12 cellular contexts compared by ENCODE assay signal in the genomic region with DNA sequence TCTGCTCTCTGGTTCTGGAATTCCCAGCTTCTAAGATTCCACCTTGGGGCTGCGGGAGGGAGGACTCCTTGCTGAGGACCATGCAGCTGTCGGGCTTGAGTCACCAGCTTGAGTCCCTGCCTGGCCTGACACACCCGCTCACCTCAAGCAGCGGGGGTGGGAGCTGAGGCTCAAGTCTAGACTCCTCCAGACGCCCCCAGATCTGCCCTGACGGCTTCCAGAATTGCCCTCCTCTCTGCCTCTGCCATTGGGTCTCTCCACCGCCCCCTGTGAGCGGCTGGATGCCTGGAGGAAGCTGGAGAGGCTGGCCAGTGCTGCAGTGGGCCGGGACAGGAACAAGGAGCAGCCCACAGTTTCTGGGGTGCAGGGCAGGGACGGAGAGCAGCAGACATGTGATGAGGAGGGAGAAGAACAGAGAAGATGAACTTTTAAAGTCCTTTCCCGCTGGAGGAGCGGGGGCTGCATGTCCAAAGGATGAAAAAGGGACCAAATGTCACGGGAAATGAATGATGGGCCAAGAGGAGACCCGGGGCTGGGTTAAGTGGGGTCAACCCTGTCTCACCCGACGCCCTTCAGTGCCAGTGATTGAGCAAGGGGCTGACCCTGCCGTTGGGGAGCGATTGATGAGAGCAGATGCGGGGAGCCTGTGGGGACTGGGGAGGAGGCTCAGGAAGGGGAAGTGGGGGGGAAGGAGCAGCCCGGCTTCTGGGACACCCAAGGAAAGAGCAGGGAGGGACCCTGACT. TPM values are rescaled to one million over a fixed set of nuclear protein-coding genes. Genes with fewer than 3 reads are reported as not detected.
A peak's percentile ranks its signal among the peaks of the same experiment; 100 is the strongest.
DNase-seq lines count a peak whose midpoint lies in the region; ATAC-seq and TF ChIP-seq lines count a peak whose summit lies in the region.
"Had no signal": no experiment of that assay in that cellular context is flagged by ENCODE, and none has a peak within 500 bp of the region (broad histone marks: within the 10 kb centered on the region; RNA-seq: fewer than 3 reads in every experiment).

No MANE protein-coding gene starts in this region.

- H3K27ac ChIP-seq in H9 (ENCODE audit: insufficient read length, low read depth, low read length) (no peak overlapping the region), VCaP (peak overlapping the region; percentile 71), aorta (ENCODE audit: low read depth in 1 of 2, low read length in 2 of 2) (no peak overlapping the region)

- no peak overlapping the region for H4K91ac ChIP-seq in H9 (ENCODE audit: insufficient read length, low read depth, low read length)

- H3K56ac ChIP-seq in H9 (ENCODE audit: insufficient read length, low read depth, low read length), result no peak overlapping the region

- no peak overlapping the region for H3K18ac ChIP-seq in H9 (ENCODE audit: insufficient read length, low read depth, low read length)

- peaks cover 10% of the 10 kb centered on the region for H3K23me2 ChIP-seq in H9 (ENCODE audit: insufficient read length, low read depth, low read length, poor library complexity, severe bottlenecking)

- no peak overlapping the region for H4K5ac ChIP-seq in H9 (ENCODE audit: insufficient read length, low read depth, low read length)

- peak overlapping the region; percentile 82 to 96 (median 90); a peak in 6 of 7 replicates for H3K27ac Mint-ChIP-seq in H9

- H3K79me1 ChIP-seq in H9 (ENCODE audit: insufficient read depth, low read depth, low read length, poor library complexity, severe bottlenecking), result no peaks in the 10 kb centered on the region

- H3K4me3 ChIP-seq in iPS-18c (ENCODE audit: insufficient read depth, low read depth, low read length) (peak overlapping the region; percentile 9), aorta (ENCODE audit: low read length in 2 of 2) (no peak overlapping the region)

- H2AFZ ChIP-seq in H9 (ENCODE audit: low read length), result no peak overlapping the region

- H3K36me3 ChIP-seq in aorta (ENCODE audit: control insufficient read depth in 1 of 2, insufficient read depth in 2 of 2, low read length in 1 of 2), result no peaks in the 10 kb centered on the region

- H3K9me3 Mint-ChIP-seq in H9, result peaks cover 0 to 5% of the 10 kb centered on the region in 2 experiments; a peak in 1 of 5 replicates

- H4K8ac ChIP-seq in H9 (replicated peaks; ENCODE audit: insufficient read length, low read depth, low read length), result no peak overlapping the region

- no peaks in the 10 kb centered on the region for H3K79me2 ChIP-seq in H9 (ENCODE audit: insufficient read depth, low read length)

- peaks cover 13% of the 10 kb centered on the region for H3K27me3 Mint-ChIP-seq in H9 (ENCODE audit: low read depth)

- H3K23ac ChIP-seq in H9 (ENCODE audit: insufficient read length, low read depth, low read length), result no peak overlapping the region

- H3K4me1 ChIP-seq in H9 (ENCODE audit: insufficient read depth, low read length), result peaks cover 17% of the 10 kb centered on the region; the same call in 1 of the 2 replicates
- no peaks in the 10 kb centered on the region for H3K4me1 ChIP-seq in aorta (ENCODE audit: control insufficient read depth in 1 of 2, insufficient read depth in 2 of 2, low read length in 2 of 2)

- in situ Hi-C loops in KBM-7 (cut with MboI; ENCODE audit: low pct_unique_long_range_greater_than_20kb, low sequenced_read_pairs), result no loop called here

- H2BK20ac ChIP-seq in H9 (ENCODE audit: low read depth, low read length, poor library complexity, severe bottlenecking), result no peak overlapping the region

- peak overlapping the region; percentile 53 for H3K4me2 ChIP-seq in H9 (ENCODE audit: insufficient read depth, insufficient read length, low read length)

- H3K4me3 Mint-ChIP-seq in H9, result peak overlapping the region; percentile 54 to 75

- H2BK5ac ChIP-seq in H9 (ENCODE audit: insufficient read length, low read length), result no peak overlapping the region

- H3K9me3 ChIP-seq in H9 (ENCODE audit: control insufficient read depth, low read depth, low read length) (no peaks in the 10 kb centered on the region), iPS-18c (ENCODE audit: control insufficient read depth, insufficient read depth, low read length) (no peaks in the 10 kb centered on the region), aorta (ENCODE audit: control insufficient read depth, low read length) (no peaks in the 10 kb centered on the region)

- H4K20me1 ChIP-seq in H9 (ENCODE audit: control insufficient read depth, insufficient read depth, insufficient read length), result no peaks in the 10 kb centered on the region

- peaks cover 57 to 63% of the 10 kb centered on the region in 2 experiments for H3K4me1 Mint-ChIP-seq in H9

- no CpG with 5 or more reads among the region's 20 CpGs for WGBS in H9 (ENCODE audit: extremely low coverage, insufficient read length, low lambda C conversion rate)
- 65 to 71% methylated on average over 20 of the region's 20 CpGs for WGBS in aorta, 2 donors

- H2BK12ac ChIP-seq in H9 (ENCODE audit: insufficient read length, low read depth, low read length), result no peak overlapping the region

- H3K14ac ChIP-seq in H9 (ENCODE audit: insufficient read depth, low read length), result 0 out of 2 replicates have a peak overlapping the region, but pooled peaks have one; percentile 43

- H3K9ac ChIP-seq in H9 (ENCODE audit: extremely low read depth, insufficient read length, low read length), result no peak overlapping the region

- peaks cover 0 to 5% (median 2%) of the 10 kb centered on the region in 3 experiments; a peak in 2 of 7 replicates for H3K36me3 Mint-ChIP-seq in H9 (ENCODE audit: insufficient read depth in 1 of 3, low read depth in 3 of 3)

- no peak overlapping the region for H2BK15ac ChIP-seq in H9 (ENCODE audit: low read depth, low read length)

- no peaks in the 10 kb centered on the region for H3K27me3 ChIP-seq in H9 (ENCODE audit: insufficient read depth, low read length)
- no peaks in the 10 kb centered on the region for H3K27me3 ChIP-seq in aorta (ENCODE audit: control insufficient read depth in 1 of 2, insufficient read depth in 2 of 2, low read length in 1 of 2)

- ATAC-seq in aorta (ENCODE audit: low FRiP score), result no peak
- ATAC-seq: activated CD4-positive, CD25-positive, alpha-beta regulatory T cell treated with anti-CD3 and anti-CD28 coated beads, Interleukin-2, amount 50 U/mL, for 24 hours; left ventricle myocardium superior had no signal

- intact Hi-C loops in aorta (cut with DNase I), result loop anchor here in 1 of 2 donors (10.0 kb wide), 1 partner anchor 193 kb away; no protein-coding TSS in a partner anchor

- DNase-seq in 8988T, result peak; percentile 47
- no peak for DNase-seq in H9
- DNase-seq in COLO829 (ENCODE audit: low spot score), result no peak
- DNase-seq in aorta, result no peak
- DNase-seq in KBM-7, result no peak
- no peak for DNase-seq in activated CD4-positive, alpha-beta T cell treated with anti-CD3 and anti-CD28 coated beads, Interleukin-2, amount 50 U/mL, for 48 hours
- DNase-seq: central memory CD4-positive, alpha-beta T cell; left ventricle myocardium superior; stimulated activated CD4-positive, alpha-beta T cell treated with anti-CD3 and anti-CD28 coated beads, Interleukin-15, amount 100 ng/mL, for 24 hours had no signal

- no peak overlapping the region for H2AK5ac ChIP-seq in H9 (ENCODE audit: insufficient read length, low read length)

- no peak overlapping the region for H3K4ac ChIP-seq in H9 (ENCODE audit: low read depth, low read length)

- TF ChIP-seq CTCF in H9 (conservative IDR thresholded peaks at IDR 0.05) (peak; percentile 10; the same call in 1 of the 3 replicates), VCaP (conservative IDR thresholded peaks at IDR 0.05) (no peak)

- H2BK120ac ChIP-seq in H9 (ENCODE audit: low read depth, low read length, poor library complexity, severe bottlenecking), result no peak overlapping the region

- no peak overlapping the region for H3T11ph ChIP-seq in H9 (ENCODE audit: low read length)

RNA-seq across cellular contexts. Expression of a gene that starts 13.5 kb away (rescaled TPM):
- 180 and 184 TPM in 2 replicates for total RNA-seq in H9 (2021)
- 10 to 100 TPM in 1 of 2 donors, 1 to 10 TPM in 1; 3.8 to 34.4 TPM for total RNA-seq in aorta
- 1 to 10 TPM; 6.5 to 7.8 TPM for polyA plus RNA-seq in aorta

RNA-seq across cellular contexts. Expression of a gene that starts 14.6 kb away (rescaled TPM):
- total RNA-seq in H9 (2021), result 167 and 168 TPM in 2 replicates
- 10 to 100 TPM; 47.9 to 57.2 TPM for total RNA-seq in aorta
- 1 to 10 TPM; 5.5 to 8.0 TPM for polyA plus RNA-seq in aorta

RNA-seq across cellular contexts. Expression of a gene that starts 36.4 kb away (rescaled TPM):
- total RNA-seq in H9 (2021) (24.4 and 26.2 TPM in 2 replicates), aorta (10 to 100 TPM; 20.7 to 33.6 TPM)
- polyA plus RNA-seq in aorta, result 10 to 100 TPM; 24.2 to 46.2 TPM

RNA-seq across cellular contexts. Expression of a gene that starts 36.7 kb away (rescaled TPM):
- total RNA-seq in H9 (2021), result 52.4 and 57.6 TPM in 2 replicates
- total RNA-seq in aorta, result 10 to 100 TPM; 20.6 to 26.9 TPM
- polyA plus RNA-seq in aorta, result 10 to 100 TPM; 11.7 to 20.2 TPM

RNA-seq across cellular contexts. Expression of a gene that starts 49.1 kb away (rescaled TPM):
- total RNA-seq in H9 (2021), result 27.3 and 29.0 TPM in 2 replicates
- total RNA-seq in aorta, result 10 to 100 TPM; 44.0 to 46.1 TPM
- 10 to 100 TPM; 68.5 to 73.1 TPM for polyA plus RNA-seq in aorta
